In the genomic region with DNA sequence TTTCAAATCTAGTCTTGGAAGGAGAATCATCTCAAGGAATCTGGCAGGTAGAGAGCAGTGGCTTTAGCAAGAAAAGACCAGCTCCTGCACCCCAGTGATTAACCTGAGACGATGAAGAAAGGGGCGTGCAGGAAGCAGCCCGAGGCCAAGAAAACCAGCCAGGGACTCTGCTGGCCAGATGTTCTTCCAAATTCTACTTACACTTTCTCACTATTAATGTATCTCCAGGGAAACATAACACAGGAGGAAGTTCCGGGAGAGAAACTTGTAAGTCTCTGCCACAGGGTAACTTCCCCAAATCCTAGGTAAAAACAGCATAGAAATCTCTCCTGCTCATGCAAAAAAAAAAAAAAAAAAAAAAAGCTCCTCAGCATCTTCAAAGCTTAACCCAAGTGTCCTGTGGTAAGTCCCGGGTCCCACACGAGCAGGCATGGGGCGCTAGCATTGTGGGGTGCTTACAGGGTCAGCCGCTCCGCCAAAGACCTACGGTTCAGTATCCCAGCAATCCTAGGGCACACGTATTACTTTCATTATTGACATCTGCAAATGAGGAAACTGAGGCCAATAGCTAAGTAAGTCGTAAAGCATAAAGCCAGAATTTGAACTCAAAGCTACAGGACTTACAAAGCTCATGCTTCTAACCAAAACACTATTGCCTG, we compare ENCODE assay signal across 12 cellular contexts.
A peak's percentile ranks its signal among the peaks of the same experiment; 100 is the strongest.
DNase-seq lines count a peak whose midpoint lies in the region; ATAC-seq and TF ChIP-seq lines count a peak whose summit lies in the region.
"Had no signal": no experiment of that assay in that cellular context is flagged by ENCODE, and none has a peak within 500 bp of the region (broad histone marks: within the 10 kb centered on the region; RNA-seq: fewer than 3 reads in every experiment).

No MANE protein-coding gene starts in this region.

- H4K20me1 ChIP-seq in BLaER1 = no peaks in the 10 kb centered on the region

- POLR2A ChIA-PET in CD4-positive, alpha-beta T cell (lab: Charles Lee) = interaction anchor here (0.9 kb wide), 1 partner anchor 13 kb away, joined by 4 read pairs; no protein-coding TSS in a partner anchor

- no peak overlapping the region for H3K9ac ChIP-seq in BLaER1

- no peak overlapping the region for H3K4me3 Mint-ChIP-seq in CD4-positive, alpha-beta T cell

- peaks cover 94% of the 10 kb centered on the region for H3K36me3 Mint-ChIP-seq in CD4-positive, alpha-beta T cell (ENCODE audit: low read depth)

- H3K4me3 ChIP-seq in BLaER1 (no peak overlapping the region), RWPE2 (ENCODE audit: severe bottlenecking) (no peak overlapping the region), left lung (no peak overlapping the region), brain microvascular endothelial cell (ENCODE audit: low read depth, low read length) (no peak overlapping the region)

- H3K27me3 Mint-ChIP-seq in CD4-positive, alpha-beta T cell = no peaks in the 10 kb centered on the region

- no peaks in the 10 kb centered on the region for H3K9me3 Mint-ChIP-seq in CD4-positive, alpha-beta T cell
- H3K9me3 Mint-ChIP-seq: activated T-helper 2 cell treated with anti-CD3 and anti-CD28 coated beads, Interferon-gamma antibody, Interleukin-2, Interleukin-4, amounts not matched to agents 10 μg/mL and 5 μg/mL and 100 μg/mL, durations not matched to agents 14 hours and 24 hours and 36 hours had no signal

- in situ Hi-C loops in brain microvascular endothelial cell (cut with HindIII; ENCODE audit: low pct_ligation_motif_present, low sequenced_read_pairs) = no loop called here

- CTCF ChIA-PET in CD4-positive, alpha-beta T cell (lab: Charles Lee) = interaction anchor here (0.6 kb wide), 1 partner anchor 1405 kb away, joined by 5 read pairs; no protein-coding TSS in a partner anchor

- H3K27ac ChIP-seq in BLaER1 = no peak overlapping the region
- H3K27ac ChIP-seq in CD4-positive, alpha-beta T cell (ENCODE audit: low read depth, low read length) = no peak overlapping the region
- H3K27ac ChIP-seq in RWPE2 (ENCODE audit: poor library complexity, severe bottlenecking) = no peak overlapping the region
- peak overlapping the region in 1 of 2 donors; percentile 60 for H3K27ac ChIP-seq in left lung
- no peak overlapping the region for H3K27ac ChIP-seq in brain microvascular endothelial cell

- H3K4me2 ChIP-seq in BLaER1 = peak overlapping the region; percentile 22; the same call in 1 of the 2 replicates

- intact Hi-C loops in CD4-positive, alpha-beta T cell (cut with DNase I, micrococcal nuclease) = no loop called here
- intact Hi-C loops in left lung (cut with DNase I) = no loop called here

- peaks cover 7% of the 10 kb centered on the region for H3K4me1 Mint-ChIP-seq in CD4-positive, alpha-beta T cell (ENCODE audit: low read depth)

- H3K36me3 ChIP-seq in BLaER1 (peaks cover 76% of the 10 kb centered on the region), RWPE2 (ENCODE audit: low read depth) (no peaks in the 10 kb centered on the region), left lung (no peaks in the 10 kb centered on the region), brain microvascular endothelial cell (replicated peaks) (no peaks in the 10 kb centered on the region)

- H3K27ac Mint-ChIP-seq in CD4-positive, alpha-beta T cell = peak overlapping the region; percentile 52
- H3K27ac Mint-ChIP-seq: activated T-helper 2 cell treated with anti-CD3 and anti-CD28 coated beads, Interferon-gamma antibody, Interleukin-2, Interleukin-4, amounts not matched to agents 10 μg/mL and 5 μg/mL and 100 μg/mL, durations not matched to agents 14 hours and 24 hours and 36 hours had no signal

- H3K4me1 ChIP-seq in BLaER1 (peaks cover 22% of the 10 kb centered on the region), RWPE2 (ENCODE audit: insufficient read depth, poor library complexity, severe bottlenecking) (no peaks in the 10 kb centered on the region), left lung (no peaks in the 10 kb centered on the region)

- DNase-seq in CD4-positive, alpha-beta T cell = peak in 1 of 10 experiments; percentile 20
- peak; percentile 12 for DNase-seq in RWPE2 (ENCODE audit: low spot score)
- peak; percentile 27 to 34 for DNase-seq in left lung
- no peak for DNase-seq in AG20443 (ENCODE audit: low spot score)
- no peak for DNase-seq in HuH-7.5 (ENCODE audit: low spot score)
- no peak for DNase-seq in brain microvascular endothelial cell
- no peak for DNase-seq in SW 1271 (lab: John Stamatoyannopoulos, UW)
- DNase-seq: activated CD4-positive, CD25-positive, alpha-beta regulatory T cell treated with anti-CD3 and anti-CD28 coated beads, Interleukin-2, amount 50 U/mL, for 72 hours; EL; NCI-H2029 treated with DMSO at 0.1 percent for 48 hours had no signal

- H3K27me3 ChIP-seq in BLaER1 = no peaks in the 10 kb centered on the region
- no peaks in the 10 kb centered on the region for H3K27me3 ChIP-seq in CD4-positive, alpha-beta T cell (ENCODE audit: control insufficient read depth, insufficient read depth, low read length)
- H3K27me3 ChIP-seq in RWPE2 (ENCODE audit: insufficient read depth, poor library complexity, severe bottlenecking) = no peaks in the 10 kb centered on the region
- peaks cover 0 to 34% of the 10 kb centered on the region in 2 donors for H3K27me3 ChIP-seq in left lung
- no peaks in the 10 kb centered on the region for H3K27me3 ChIP-seq in brain microvascular endothelial cell (replicated peaks)

- H3K9me3 ChIP-seq in BLaER1 = peaks cover 12% of the 10 kb centered on the region; the same call in 1 of the 2 replicates
- no peaks in the 10 kb centered on the region for H3K9me3 ChIP-seq in CD4-positive, alpha-beta T cell (ENCODE audit: control insufficient read depth, low read length)
- no peaks in the 10 kb centered on the region for H3K9me3 ChIP-seq in RWPE2 (ENCODE audit: severe bottlenecking)
- no peaks in the 10 kb centered on the region for H3K9me3 ChIP-seq in left lung

- TF ChIP-seq CTCF in CD4-positive, alpha-beta T cell (IDR thresholded peaks at IDR 0.05) = no peak
- TF ChIP-seq CTCF in RWPE2 (IDR thresholded peaks at IDR 0.05; ENCODE audit: poor library complexity, severe bottlenecking) = no peak
- TF ChIP-seq CTCF in left lung (IDR thresholded peaks at IDR 0.05) = no peak
- no peak for TF ChIP-seq CTCF in brain microvascular endothelial cell (IDR thresholded peaks at IDR 0.05; ENCODE audit: low read depth, low read length, missing control alignments)

- ATAC-seq in CD4-positive, alpha-beta T cell (ENCODE audit: poor library complexity) = no peak
- ATAC-seq in RWPE2 (ENCODE audit: low read depth) (no peak), left lung (no peak)

Comparison
In these comparisons a context has a peak if more than half of its experiments do, and no peak if none do; other contexts are left out.
1. DNase-seq: peak in RWPE2 (single experiment) and left lung (2 of 2); none in AG20443 (single experiment), HuH-7.5 (single experiment), brain microvascular endothelial cell (single experiment) and SW 1271 (0 of 2).